Comparison of ENCODE assay signal across 21 cellular contexts in genomic region chr10:59244871-59245270, GRCh38.
DNase-seq lines count a peak whose midpoint lies in the region; ATAC-seq and TF ChIP-seq lines count a peak whose summit lies in the region.
"Had no signal": no experiment of that assay in that cellular context is flagged by ENCODE, and none has a peak within 500 bp of the region (broad histone marks: within the 10 kb centered on the region; RNA-seq: fewer than 3 reads in every experiment).

No MANE protein-coding gene starts in this region.

- no peaks in the 10 kb centered on the region for H3K27me3 ChIP-seq in dorsolateral prefrontal cortex
- H3K27me3 ChIP-seq: BE2C; BLaER1 treated with 17β-estradiol and CSF1 and Interleukin-3, amounts not matched to agents 10 nM and 100 nM had no signal

- TF ChIP-seq CTCF in dorsolateral prefrontal cortex (IDR thresholded peaks at IDR 0.05 in 54 of 56, conservative IDR thresholded peaks at IDR 0.05 in 2 of 56; ENCODE audit: low read depth in 1 of 56, partially characterized antibody in 56 of 56) (no peak), mucosa of descending colon (IDR thresholded peaks at IDR 0.05) (no peak)

- DNase-seq in LHCN-M2 (ENCODE audit: low read depth) (peak; percentile 11), dorsolateral prefrontal cortex (no peak), substantia nigra (lab: John Stamatoyannopoulos, UW) (no peak), mucosa of descending colon (no peak), NCI-H146 treated with DMSO at 0.1 percent for 48 hours (lab: John Stamatoyannopoulos, UW; ENCODE audit: unreplicated experiment) (no peak), activated gamma-delta T cell treated with Interleukin-2 at 50 U/mL for 16 hours (no peak)
- DNase-seq: 8988T; ACHN; AML-193; BE2C; CD4-positive, alpha-beta T cell; CD8-positive, alpha-beta memory T cell; DMS53; DMS79 treated with DMSO at 0.1 percent for 48 hours; GF-D8; H9 had no signal

- no peaks in the 10 kb centered on the region for H3K4me1 ChIP-seq in mucosa of descending colon (ENCODE audit: low read depth)
- H3K4me1 ChIP-seq: A549, BE2C had no signal

- H3K4me3 ChIP-seq in dorsolateral prefrontal cortex = no peak overlapping the region
- no peak overlapping the region for H3K4me3 ChIP-seq in mucosa of descending colon
- H3K4me3 ChIP-seq: A549; BLaER1 treated with 17β-estradiol and CSF1 and Interleukin-3, amounts not matched to agents 10 nM and 100 nM; GM23338 had no signal

- peak overlapping the region; percentile 22 for H3K27ac ChIP-seq in angular gyrus (ENCODE audit: low read depth, low read length)
- H3K27ac ChIP-seq in dorsolateral prefrontal cortex = peak overlapping the region in 53 of 59 donors; percentile 1 to 84 (median 65)
- peak overlapping the region; percentile 31 for H3K27ac ChIP-seq in substantia nigra (ENCODE audit: low read depth, low read length, poor library complexity, severe bottlenecking)
- H3K27ac ChIP-seq: A549; BLaER1 treated with 17β-estradiol and CSF1 and Interleukin-3, amounts not matched to agents 10 nM and 100 nM had no signal

- H3K36me3 ChIP-seq in mucosa of descending colon (ENCODE audit: low read depth) = no peaks in the 10 kb centered on the region
- H3K36me3 ChIP-seq: BLaER1 treated with 17β-estradiol and CSF1 and Interleukin-3, amounts not matched to agents 10 nM and 100 nM had no signal

- ATAC-seq in mucosa of descending colon = no peak
- ATAC-seq: A549, GM23338, HCT116 had no signal

- intact Hi-C loops in dorsolateral prefrontal cortex (cut with DNase I) (loop anchor here (5.0 kb wide), 5 partner anchors 92 to 377 kb away; partner anchors contain the start of gene FAM13C (in 2 of the 2)), mucosa of descending colon (cut with DNase I, micrococcal nuclease) (loop anchor here (5.0 to 10.0 kb wide), 2 partner anchors 370 to 377 kb away; no protein-coding TSS in a partner anchor)

- no peaks in the 10 kb centered on the region for H3K9me3 ChIP-seq in mucosa of descending colon
- H3K9me3 ChIP-seq: A549; BE2C; BLaER1 treated with 17β-estradiol and CSF1 and Interleukin-3, amounts not matched to agents 10 nM and 100 nM had no signal
